ENCODE assay signal across 26 cellular contexts in the genomic region with DNA sequence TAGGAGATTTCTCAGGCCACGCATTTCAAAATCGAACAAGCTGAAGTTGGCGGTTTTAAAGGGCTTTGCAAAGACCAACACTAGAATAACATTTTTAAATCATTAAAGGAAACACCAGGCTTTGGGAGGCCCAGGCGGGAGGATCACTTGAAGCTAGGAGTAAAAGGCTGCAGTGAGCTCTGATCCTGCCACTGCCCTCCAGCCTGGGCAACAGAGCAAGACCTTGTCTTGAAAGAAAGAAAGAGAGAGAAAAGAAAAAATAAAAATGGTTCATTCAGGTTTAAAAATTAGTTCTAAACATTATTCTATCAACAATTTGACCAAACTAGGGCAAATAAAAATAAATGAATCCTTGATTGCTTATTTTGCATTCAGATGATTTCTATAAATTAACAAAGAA. TPM values are rescaled to one million over a fixed set of nuclear protein-coding genes. Genes with fewer than 3 reads are reported as not detected.
A peak's percentile ranks its signal among the peaks of the same experiment; 100 is the strongest.
DNase-seq lines count a peak whose midpoint lies in the region; ATAC-seq and TF ChIP-seq lines count a peak whose summit lies in the region.
"Had no signal": no experiment of that assay in that cellular context is flagged by ENCODE, and none has a peak within 500 bp of the region (broad histone marks: within the 10 kb centered on the region; RNA-seq: fewer than 3 reads in every experiment).

No MANE protein-coding gene starts in this region.

- 47 to 55% methylated on average over 4 of the region's 4 CpGs for WGBS in body of pancreas, 2 donors

- peaks cover 29% of the 10 kb centered on the region for H3K4me1 Mint-ChIP-seq in progenitor cell of endocrine pancreas (ENCODE audit: low read depth)

- intact Hi-C loops in body of pancreas (cut with DNase I) = no loop called here

- H3K9ac ChIP-seq in HUES6 (ENCODE audit: low read length) (no peak overlapping the region), iPS-18a (ENCODE audit: low read length) (peak overlapping the region; percentile 43)
- H3K9ac ChIP-seq: BLaER1 treated with 17β-estradiol and CSF1 and Interleukin-3, amounts not matched to agents 10 nM and 100 nM; KMS-11 had no signal

- H3K27me3 Mint-ChIP-seq in progenitor cell of endocrine pancreas = peaks cover 9% of the 10 kb centered on the region

- no peaks in the 10 kb centered on the region for H3K36me3 ChIP-seq in HUES6 (ENCODE audit: control insufficient read depth, insufficient read depth, low read length)
- H3K36me3 ChIP-seq in body of pancreas (replicated peaks in 1 of 2; ENCODE audit: insufficient read depth in 1 of 2, low read depth in 2 of 2) = no peaks in the 10 kb centered on the region
- H3K36me3 ChIP-seq in iPS-18a (ENCODE audit: control insufficient read depth, low read depth, low read length) = no peaks in the 10 kb centered on the region
- H3K36me3 ChIP-seq: BLaER1 treated with 17β-estradiol and CSF1 and Interleukin-3, amounts not matched to agents 10 nM and 100 nM; brain microvascular endothelial cell; left lung; SJSA1; tibial nerve had no signal

- H3K9me3 Mint-ChIP-seq in progenitor cell of endocrine pancreas (ENCODE audit: low read depth) = no peaks in the 10 kb centered on the region
- H3K9me3 Mint-ChIP-seq: activated T-helper 2 cell treated with anti-CD3 and anti-CD28 coated beads, Interferon-gamma antibody, Interleukin-2, Interleukin-4, amounts not matched to agents 10 μg/mL and 5 μg/mL and 100 μg/mL, durations not matched to agents 14 hours and 24 hours and 36 hours had no signal

- peaks cover 15% of the 10 kb centered on the region for H3K4me1 ChIP-seq in HUES6 (ENCODE audit: control insufficient read depth, insufficient read depth, low read length)
- peaks cover 22% of the 10 kb centered on the region for H3K4me1 ChIP-seq in body of pancreas
- H3K4me1 ChIP-seq in iPS-18a (ENCODE audit: control insufficient read depth, low read depth, low read length) = peaks cover 7% of the 10 kb centered on the region
- H3K4me1 ChIP-seq: BLaER1 treated with 17β-estradiol and CSF1 and Interleukin-3, amounts not matched to agents 10 nM and 100 nM; left lung; SJSA1 had no signal

- no peak for TF ChIP-seq CTCF in body of pancreas (IDR thresholded peaks at IDR 0.05)
- no peak for TF ChIP-seq CTCF in progenitor cell of endocrine pancreas (IDR thresholded peaks at IDR 0.05; ENCODE audit: unreplicated experiment)

- H3K27me3 ChIP-seq in HUES6 (ENCODE audit: control insufficient read depth, insufficient read depth, low read length) (peaks cover 30% of the 10 kb centered on the region), body of pancreas (no peaks in the 10 kb centered on the region), iPS-18a (ENCODE audit: control insufficient read depth, insufficient read depth, low read length) (peaks cover 31% of the 10 kb centered on the region)
- H3K27me3 ChIP-seq: BLaER1 treated with 17β-estradiol and CSF1 and Interleukin-3, amounts not matched to agents 10 nM and 100 nM had no signal

- ATAC-seq in body of pancreas (no peak), HG02623 (IDR thresholded peaks at IDR 0.05; ENCODE audit: unreplicated experiment) (no peak), HG02973 (IDR thresholded peaks at IDR 0.05; ENCODE audit: unreplicated experiment) (no peak), HG02759 (IDR thresholded peaks at IDR 0.05; ENCODE audit: unreplicated experiment) (no peak)

- peak overlapping the region; percentile 83 for H3K4me3 Mint-ChIP-seq in progenitor cell of endocrine pancreas (ENCODE audit: low read depth)
- H3K4me3 Mint-ChIP-seq: memory B cell had no signal

- H3K27ac ChIP-seq in HUES6 (ENCODE audit: low read depth, low read length) (no peak overlapping the region), body of pancreas (peak overlapping the region in 3 of 4 donors; percentile 67 to 76 (median 67)), iPS-18a (ENCODE audit: low read length) (no peak overlapping the region)
- H3K27ac ChIP-seq: BLaER1 treated with 17β-estradiol and CSF1 and Interleukin-3, amounts not matched to agents 10 nM and 100 nM; brain microvascular endothelial cell; KMS-11; left lung; SJSA1; tibial nerve had no signal

- H3K4me3 ChIP-seq in HUES6 (ENCODE audit: low read depth, low read length) (peak overlapping the region; percentile 83), body of pancreas (no peak overlapping the region), iPS-18a (ENCODE audit: low read length) (peak overlapping the region; percentile 74)
- H3K4me3 ChIP-seq: BLaER1 treated with 17β-estradiol and CSF1 and Interleukin-3, amounts not matched to agents 10 nM and 100 nM; left lung; SJSA1 had no signal

- H3K36me3 Mint-ChIP-seq in progenitor cell of endocrine pancreas (ENCODE audit: insufficient read depth) = no peaks in the 10 kb centered on the region
- H3K36me3 Mint-ChIP-seq: memory B cell had no signal

- no peak for DNase-seq in body of pancreas
- DNase-seq in progenitor cell of endocrine pancreas (ENCODE audit: low spot score, unreplicated experiment) = no peak
- DNase-seq: activated CD4-positive, alpha-beta T cell treated with anti-CD3 and anti-CD28 coated beads for 4 hours; activated naive CD4-positive, alpha-beta T cell treated with anti-CD3 and anti-CD28 coated beads, Interleukin-2, amount 50 U/mL, for 16 hours; brain microvascular endothelial cell; cerebellar nuclear complex; hippocampal formation; MM.1S; NCI-H2081 treated with DMSO at 0.1 percent for 48 hours; stimulated activated CD4-positive, alpha-beta T cell treated with anti-CD3 and anti-CD28 coated beads, Interleukin-4, amount 100 ng/mL, for 4 hours; T1000 had no signal

- no peak for TF ChIP-seq POLR2A in body of pancreas (IDR thresholded peaks at IDR 0.05)

- peak overlapping the region; percentile 84 for H3K27ac Mint-ChIP-seq in progenitor cell of endocrine pancreas
- H3K27ac Mint-ChIP-seq: activated T-helper 2 cell treated with anti-CD3 and anti-CD28 coated beads, Interferon-gamma antibody, Interleukin-2, Interleukin-4, amounts not matched to agents 10 μg/mL and 5 μg/mL and 100 μg/mL, durations not matched to agents 14 hours and 24 hours and 36 hours; memory B cell had no signal

- H3K9me3 ChIP-seq in HUES6 (ENCODE audit: control insufficient read depth, insufficient read depth, low read depth, low read length) (no peaks in the 10 kb centered on the region), body of pancreas (no peaks in the 10 kb centered on the region), iPS-18a (ENCODE audit: control insufficient read depth, low read depth, low read length) (no peaks in the 10 kb centered on the region)
- H3K9me3 ChIP-seq: left lung, SJSA1, tibial nerve had no signal

RNA-seq across cellular contexts. Expression of gene CHST9, which starts 0.8 kb away (rescaled TPM):
- total RNA-seq in body of pancreas = 1 to 10 TPM; 4.3 to 6.7 TPM
- total RNA-seq in progenitor cell of endocrine pancreas = 38.9 and 43.2 TPM in 2 replicates
- total RNA-seq: activated T-helper 2 cell treated with anti-CD3 and anti-CD28 coated beads, Interferon-gamma antibody, Interleukin-2, Interleukin-4, amounts not matched to agents 10 μg/mL and 5 μg/mL and 100 μg/mL, durations not matched to agents 14 hours and 24 hours and 36 hours; dermis microvascular lymphatic vessel endothelial cell; G401; pulmonary artery endothelial cell; SJSA1 had no signal

Comparison
In these comparisons a context has a peak if more than half of its experiments do, and no peak if none do; other contexts are left out.
1. H3K27ac ChIP-seq: peak in body of pancreas (3 of 4); none in HUES6 (single experiment) and iPS-18a (single experiment).
2. H3K4me3 ChIP-seq: peak in HUES6 (single experiment) and iPS-18a (single experiment); none in body of pancreas (0 of 2).